ENCODE assay signal across 30 cellular contexts in genomic region chr9:112581469-112582176, GRCh38.
"Had no signal": no experiment of that assay in that cellular context is flagged by ENCODE, and none has a peak within 500 bp of the region (broad histone marks: within the 10 kb centered on the region; RNA-seq: fewer than 3 reads in every experiment).

No MANE protein-coding gene starts in this region.

- H3K27me3 Mint-ChIP-seq: activated B cell treated with CpG ODN at 0.5 μM for 24 hours; activated CD8-positive, alpha-beta T cell treated with anti-CD3 and anti-CD28 coated beads for 36 hours; activated naive CD4-positive, alpha-beta T cell treated with anti-CD3 and anti-CD28 coated beads, Interleukin-2, amount 50 U/mL, for 24 hours; activated naive CD8-positive, alpha-beta T cell treated with anti-CD3 and anti-CD28 coated beads, Interleukin-2, amount 50 U/mL, for 24 hours; effector memory CD8-positive, alpha-beta T cell; progenitor cell of endocrine pancreas; stimulated activated naive B cell treated with anti-CD40 and anti-IgM and Interleukin-4, amounts not matched to agents 10 μg/mL and 1 μg/mL and 100 μg/mL, for 72 hours had no signal

- H3K27me3 ChIP-seq: gastroesophageal sphincter, heart left ventricle, left lung, ovary, sigmoid colon, stomach, thyroid gland, upper lobe of left lung had no signal

- H3K36me3 ChIP-seq: gastroesophageal sphincter, heart left ventricle, left lung, lower lobe of right lung, ovary, sigmoid colon, stomach, thyroid gland, upper lobe of left lung had no signal

- H3K27ac Mint-ChIP-seq: activated B cell treated with CpG ODN at 0.5 μM for 24 hours; activated CD8-positive, alpha-beta T cell treated with anti-CD3 and anti-CD28 coated beads for 36 hours; activated naive CD4-positive, alpha-beta T cell treated with anti-CD3 and anti-CD28 coated beads, Interleukin-2, amount 50 U/mL, for 24 hours; activated naive CD8-positive, alpha-beta T cell treated with anti-CD3 and anti-CD28 coated beads, Interleukin-2, amount 50 U/mL, for 24 hours; activated T-helper 2 cell treated with anti-CD3 and anti-CD28 coated beads, Interferon-gamma antibody, Interleukin-2, Interleukin-4, amounts not matched to agents 10 μg/mL and 5 μg/mL and 100 μg/mL, durations not matched to agents 14 hours and 24 hours and 36 hours; effector memory CD8-positive, alpha-beta T cell; immature natural killer cell; natural killer cell; progenitor cell of endocrine pancreas; stimulated activated naive B cell treated with anti-CD40 and anti-IgM and Interleukin-4, amounts not matched to agents 10 μg/mL and 1 μg/mL and 100 μg/mL, for 72 hours had no signal

- H3K4me1 ChIP-seq: gastroesophageal sphincter, left lung, lower lobe of right lung, sigmoid colon, stomach, thyroid gland, upper lobe of left lung had no signal

- H3K9me3 ChIP-seq: gastroesophageal sphincter, heart left ventricle, left lung, lower lobe of right lung, ovary, sigmoid colon, stomach, thyroid gland, upper lobe of left lung had no signal

- H3K36me3 Mint-ChIP-seq: activated naive CD4-positive, alpha-beta T cell treated with anti-CD3 and anti-CD28 coated beads, Interleukin-2, amount 50 U/mL, for 24 hours; natural killer cell had no signal

- H3K27ac ChIP-seq: gastroesophageal sphincter, heart left ventricle, left lung, lower lobe of right lung, ovary, sigmoid colon, stomach, thyroid gland, upper lobe of left lung had no signal

- H3K4me3 ChIP-seq: gastroesophageal sphincter, heart left ventricle, left lung, lower lobe of right lung, ovary, sigmoid colon, smooth muscle cell, stomach, thyroid gland, upper lobe of left lung had no signal

- ATAC-seq: activated CD8-positive, alpha-beta T cell treated with anti-CD3 and anti-CD28 coated beads for 36 hours; activated naive CD8-positive, alpha-beta T cell treated with anti-CD3 and anti-CD28 coated beads, Interleukin-2, amount 50 U/mL, for 24 hours; effector memory CD8-positive, alpha-beta T cell; gastroesophageal sphincter; heart left ventricle; left lung; lower lobe of right lung; natural killer cell; stimulated activated naive B cell treated with anti-CD40 and anti-IgM and Interleukin-4, amounts not matched to agents 10 μg/mL and 1 μg/mL and 100 μg/mL, for 72 hours had no signal

- DNase-seq: activated B cell treated with CpG ODN at 0.5 μM for 24 hours; activated CD4-positive, alpha-beta T cell treated with anti-CD3 and anti-CD28 coated beads, Interleukin-2, amount 50 U/mL, for 1 hour; activated CD8-positive, alpha-beta T cell treated with anti-CD3 and anti-CD28 coated beads for 36 hours; activated naive CD8-positive, alpha-beta T cell treated with anti-CD3 and anti-CD28 coated beads, Interleukin-2, amount 50 U/mL, for 24 hours; activated T-cell treated with anti-CD3 and anti-CD28 coated beads, Interleukin-2, amount 50 U/mL, for 48 hours; amygdala; caudate nucleus; cortex of kidney; effector memory CD8-positive, alpha-beta T cell; heart left ventricle; hypothalamus; immature natural killer cell; kidney; left lung; lower lobe of right lung; mesenchymal stem cell; natural killer cell; ovary; sigmoid colon; stimulated activated CD4-positive, alpha-beta T cell treated with anti-CD3 and anti-CD28 coated beads, Interleukin-2, amount 100 ng/mL, for 24 hours; stimulated activated naive B cell treated with anti-CD40 and anti-IgM and Interleukin-4, amounts not matched to agents 10 μg/mL and 1 μg/mL and 100 μg/mL, for 72 hours; stomach; T-helper 2 cell; thyroid gland; upper lobe of left lung had no signal

- H3K4me1 Mint-ChIP-seq: activated B cell treated with CpG ODN at 0.5 μM for 24 hours; activated naive CD4-positive, alpha-beta T cell treated with anti-CD3 and anti-CD28 coated beads, Interleukin-2, amount 50 U/mL, for 24 hours; activated naive CD8-positive, alpha-beta T cell treated with anti-CD3 and anti-CD28 coated beads, Interleukin-2, amount 50 U/mL, for 24 hours; immature natural killer cell; natural killer cell had no signal

- H3K9me3 Mint-ChIP-seq: activated B cell treated with CpG ODN at 0.5 μM for 24 hours; activated CD8-positive, alpha-beta T cell treated with anti-CD3 and anti-CD28 coated beads for 36 hours; activated naive CD4-positive, alpha-beta T cell treated with anti-CD3 and anti-CD28 coated beads, Interleukin-2, amount 50 U/mL, for 24 hours; activated naive CD8-positive, alpha-beta T cell treated with anti-CD3 and anti-CD28 coated beads, Interleukin-2, amount 50 U/mL, for 24 hours; activated T-helper 2 cell treated with anti-CD3 and anti-CD28 coated beads, Interferon-gamma antibody, Interleukin-2, Interleukin-4, amounts not matched to agents 10 μg/mL and 5 μg/mL and 100 μg/mL, durations not matched to agents 14 hours and 24 hours and 36 hours; effector memory CD8-positive, alpha-beta T cell; immature natural killer cell; natural killer cell; stimulated activated naive B cell treated with anti-CD40 and anti-IgM and Interleukin-4, amounts not matched to agents 10 μg/mL and 1 μg/mL and 100 μg/mL, for 72 hours had no signal

- H3K4me3 Mint-ChIP-seq: activated B cell treated with CpG ODN at 0.5 μM for 24 hours; activated CD8-positive, alpha-beta T cell treated with anti-CD3 and anti-CD28 coated beads for 36 hours; activated naive CD4-positive, alpha-beta T cell treated with anti-CD3 and anti-CD28 coated beads, Interleukin-2, amount 50 U/mL, for 24 hours; activated naive CD8-positive, alpha-beta T cell treated with anti-CD3 and anti-CD28 coated beads, Interleukin-2, amount 50 U/mL, for 24 hours; effector memory CD8-positive, alpha-beta T cell; immature natural killer cell; natural killer cell; stimulated activated naive B cell treated with anti-CD40 and anti-IgM and Interleukin-4, amounts not matched to agents 10 μg/mL and 1 μg/mL and 100 μg/mL, for 72 hours had no signal
